Comparison of ENCODE assay signal across 8 cellular contexts in genomic region chr11:68043349-68044144, GRCh38. TPM values are rescaled to one million over a fixed set of nuclear protein-coding genes. Genes with fewer than 3 reads are reported as not detected.
DNase-seq lines count a peak whose midpoint lies in the region; ATAC-seq and TF ChIP-seq lines count a peak whose summit lies in the region.
"Had no signal": no experiment of that assay in that cellular context is flagged by ENCODE, and none has a peak within 500 bp of the region (broad histone marks: within the 10 kb centered on the region; RNA-seq: fewer than 3 reads in every experiment).

No MANE protein-coding gene starts in this region.

- H3K4me3 ChIP-seq in Caco-2 (ENCODE audit: low read depth, low read length) (no peak overlapping the region), hepatocyte (no peak overlapping the region), Karpas-422 (ENCODE audit: low read length) (no peak overlapping the region)
- H3K4me3 ChIP-seq: breast epithelium had no signal

- whole genome bisulfite sequencing in hepatocyte (ENCODE audit: low lambda C conversion rate, missing lambda C conversion rate) = 87% methylated on average over 19 of the region's 36 CpGs

- no peak overlapping the region for H2AFZ ChIP-seq in hepatocyte
- no peak overlapping the region for H2AFZ ChIP-seq in Karpas-422 (ENCODE audit: low read length)

- no peaks in the 10 kb centered on the region for H4K20me1 ChIP-seq in hepatocyte (ENCODE audit: insufficient read depth, poor library complexity, severe bottlenecking)
- no peaks in the 10 kb centered on the region; the same call in 1 of the 2 replicates for H4K20me1 ChIP-seq in Karpas-422 (ENCODE audit: insufficient read depth, low read depth, low read length)

- H3K9me3 ChIP-seq in Caco-2 = no peaks in the 10 kb centered on the region
- H3K9me3 ChIP-seq in hepatocyte (ENCODE audit: low read depth) = no peaks in the 10 kb centered on the region
- no peaks in the 10 kb centered on the region for H3K9me3 ChIP-seq in Karpas-422 (ENCODE audit: low read length)
- H3K9me3 ChIP-seq: breast epithelium had no signal

- H3K9me2 ChIP-seq in hepatocyte (replicated peaks; ENCODE audit: insufficient read depth) = no peaks in the 10 kb centered on the region
- no peaks in the 10 kb centered on the region for H3K9me2 ChIP-seq in Karpas-422 (replicated peaks; ENCODE audit: insufficient read depth, low read length)

- no peak overlapping the region for H3K9ac ChIP-seq in Karpas-422 (ENCODE audit: low read length)

- H3K79me2 ChIP-seq in hepatocyte (peaks cover 3% of the 10 kb centered on the region), Karpas-422 (ENCODE audit: low read length) (peaks cover 9% of the 10 kb centered on the region; the same call in 1 of the 2 replicates)

- H3K4me3 Mint-ChIP-seq in Caco-2 (ENCODE audit: unreplicated experiment) = no peak overlapping the region
- H3K4me3 Mint-ChIP-seq: WTC11 had no signal

- H3K27me3 ChIP-seq in Caco-2 (replicated peaks; ENCODE audit: control insufficient read depth, insufficient read depth, low read length) = no peaks in the 10 kb centered on the region
- no peaks in the 10 kb centered on the region for H3K27me3 ChIP-seq in hepatocyte
- H3K27me3 ChIP-seq in Karpas-422 (ENCODE audit: low read length) = no peaks in the 10 kb centered on the region
- H3K27me3 ChIP-seq: breast epithelium had no signal

- peaks cover 6% of the 10 kb centered on the region for H3K36me3 Mint-ChIP-seq in Caco-2 (ENCODE audit: insufficient read depth, unreplicated experiment)
- H3K36me3 Mint-ChIP-seq: WTC11 had no signal

- BruUV-seq in Caco-2 (replicated peaks; lab: Mats Ljungman, UMichigan) = no TSS peak

- H3K27ac Mint-ChIP-seq in Caco-2 (ENCODE audit: unreplicated experiment) = no peak overlapping the region
- H3K27ac Mint-ChIP-seq: WTC11 had no signal

- no peak for ATAC-seq in GM21360 (IDR thresholded peaks at IDR 0.05; ENCODE audit: unreplicated experiment)
- ATAC-seq in HG02885 (IDR thresholded peaks at IDR 0.05; ENCODE audit: poor library complexity, unreplicated experiment) = no peak
- ATAC-seq: WTC11 had no signal

- H3K36me3 ChIP-seq in Caco-2 (ENCODE audit: control insufficient read depth, insufficient read depth, low read length) (no peaks in the 10 kb centered on the region), hepatocyte (replicated peaks; ENCODE audit: insufficient read depth, low read depth) (no peaks in the 10 kb centered on the region), Karpas-422 (ENCODE audit: insufficient read depth, low read length) (no peaks in the 10 kb centered on the region)
- H3K36me3 ChIP-seq: breast epithelium had no signal

- TF ChIP-seq CTCF in Caco-2 (IDR thresholded peaks at IDR 0.05; ENCODE audit: insufficient read depth in 1 of 2, low read depth in 1 of 2, low read length in 1 of 2, severe bottlenecking in 1 of 2, unreplicated experiment in 1 of 2) = no peak
- no peak for TF ChIP-seq CTCF in hepatocyte (IDR thresholded peaks at IDR 0.05; ENCODE audit: poor library complexity)

- intact Hi-C loops in Caco-2 (cut with micrococcal nuclease; ENCODE audit: unreplicated experiment) = no loop called here

- POLR2A ChIA-PET in Caco-2 (lab: Charles Lee) = no interaction called here

- peak overlapping the region; percentile 25 for H3K4me2 ChIP-seq in hepatocyte
- no peak overlapping the region for H3K4me2 ChIP-seq in Karpas-422 (ENCODE audit: low read depth, low read length, poor library complexity, severe bottlenecking)

- H3K27me3 Mint-ChIP-seq in Caco-2 (ENCODE audit: insufficient read depth, unreplicated experiment) = no peaks in the 10 kb centered on the region

- CTCF ChIA-PET in Caco-2 (lab: Charles Lee) = interaction anchor here (1.9 kb wide), 1 partner anchor 34 kb away, joined by 7 read pairs; the partner anchor contains the start of gene ALDH3B1

- H3K4me1 ChIP-seq in Caco-2 (peaks cover 26% of the 10 kb centered on the region), hepatocyte (ENCODE audit: insufficient read depth) (peaks cover 18% of the 10 kb centered on the region), Karpas-422 (ENCODE audit: low read length) (peaks cover 33% of the 10 kb centered on the region)

- DNase-seq in Caco-2 = peak; percentile 50 to 71
- DNase-seq in NCI-H510A treated with DMSO at 0.1 percent for 48 hours (lab: John Stamatoyannopoulos, UW) = peak; percentile 67
- DNase-seq in hepatocyte (ENCODE audit: low spot score) = peak; percentile 74
- no peak for DNase-seq in Karpas-422

- H3K4me1 Mint-ChIP-seq in Caco-2 (ENCODE audit: low read depth, unreplicated experiment) = peaks cover 8% of the 10 kb centered on the region

- peak overlapping the region; percentile 57 for H3K27ac ChIP-seq in hepatocyte
- H3K27ac ChIP-seq in Karpas-422 (ENCODE audit: low read length) = no peak overlapping the region
- H3K27ac ChIP-seq: breast epithelium had no signal

- H3K9me3 Mint-ChIP-seq in Caco-2 (ENCODE audit: unreplicated experiment) = no peaks in the 10 kb centered on the region
- H3K9me3 Mint-ChIP-seq: WTC11 had no signal

RNA-seq across cellular contexts. Expression of gene TCIRG1, which starts 4.7 kb away (rescaled TPM):
- 2.7 and 2.8 TPM in 2 replicates for total RNA-seq in Caco-2 (2022)
- 61.0 and 77.4 TPM in 2 replicates for total RNA-seq in hepatocyte
- 125 and 199 TPM in 2 replicates for polyA plus RNA-seq in hepatocyte
- total RNA-seq in Karpas-422 (2014; rRNA removed; shearing (Covaris generic); ENCODE audit: low replicate concordance) = 47.7 and 82.3 TPM in 2 replicates

RNA-seq across cellular contexts. Expression of gene NDUFS8, which starts 13.1 kb away (rescaled TPM):
- 309 and 334 TPM in 2 replicates for total RNA-seq in Caco-2 (2022)
- 100 and 111 TPM in 2 replicates for total RNA-seq in hepatocyte
- 286 and 287 TPM in 2 replicates for polyA plus RNA-seq in hepatocyte
- 159 and 231 TPM in 2 replicates for total RNA-seq in Karpas-422 (2014; rRNA removed; shearing (Covaris generic); ENCODE audit: low replicate concordance)

RNA-seq across cellular contexts. Expression of gene ALDH3B1, which starts 33.4 kb away (rescaled TPM):
- total RNA-seq in Caco-2 (2022) (8.2 and 9.1 TPM in 2 replicates), hepatocyte (11.7 and 15.4 TPM in 2 replicates)
- 15.7 and 16.9 TPM in 2 replicates for polyA plus RNA-seq in hepatocyte
- 0.40 TPM in 1 of 2 replicates, not detected in the other for total RNA-seq in Karpas-422 (2014; rRNA removed; shearing (Covaris generic); ENCODE audit: low replicate concordance)

RNA-seq across cellular contexts. Expression of gene UNC93B1, which starts 39.6 kb away (rescaled TPM):
- total RNA-seq in Caco-2 (2022) (26.5 and 29.3 TPM in 2 replicates), hepatocyte (22.6 and 23.5 TPM in 2 replicates)
- 38.0 and 42.9 TPM in 2 replicates for polyA plus RNA-seq in hepatocyte
- 71.1 and 112 TPM in 2 replicates for total RNA-seq in Karpas-422 (2014; rRNA removed; shearing (Covaris generic); ENCODE audit: low replicate concordance)

Comparison
In these comparisons a context has a peak if more than half of its experiments do, and no peak if none do; other contexts are left out.
1. RNA of gene TCIRG1, which starts 4.7 kb away (total RNA-seq): 61.0 to 77.4 TPM in hepatocyte and 47.7 to 82.3 TPM in Karpas-422; 2.7 to 2.8 TPM in Caco-2; every median in the first group is over 10 times any median in the second.